In the genomic region with DNA sequence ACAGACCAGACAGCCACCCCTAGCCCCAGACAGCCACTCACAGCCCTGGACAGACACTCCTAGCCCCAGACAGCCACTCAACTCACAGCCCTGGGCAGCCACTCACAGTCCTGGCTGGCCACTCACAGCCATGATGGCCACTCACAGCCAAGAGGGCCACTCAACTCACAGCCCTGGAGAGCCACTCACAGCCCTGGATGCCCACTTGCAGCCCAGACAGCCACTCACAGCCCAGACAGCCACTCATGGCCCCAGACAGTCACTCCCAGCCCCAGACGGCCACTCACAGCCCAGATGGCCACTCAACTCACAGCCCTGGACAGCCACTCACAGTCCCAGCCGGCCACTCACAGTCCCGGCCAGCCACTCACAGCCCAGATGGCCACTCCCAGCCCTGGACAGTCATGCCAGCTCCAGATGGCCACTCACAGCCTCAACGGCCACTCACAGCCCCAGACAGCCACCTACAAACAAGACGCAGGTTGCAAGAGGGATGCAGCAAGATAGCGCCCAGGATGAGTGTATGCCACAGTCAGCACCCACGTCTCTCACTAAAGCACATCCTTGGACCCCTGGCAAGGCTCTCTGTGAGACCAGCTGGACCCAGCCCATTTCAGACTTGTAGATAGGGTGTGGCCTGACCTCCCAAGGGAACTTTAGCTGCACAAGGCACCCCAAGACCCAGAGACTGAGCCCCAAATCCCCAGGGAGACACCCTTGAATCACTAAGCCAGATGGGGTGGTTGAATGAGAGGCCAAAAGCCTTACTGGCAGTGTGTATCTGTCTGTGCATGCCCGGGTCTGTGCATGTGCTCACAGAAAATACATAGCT, we compare ENCODE assay signal across 11 cellular contexts. TPM values are rescaled to one million over a fixed set of nuclear protein-coding genes. Genes with fewer than 3 reads are reported as not detected.
DNase-seq lines count a peak whose midpoint lies in the region; ATAC-seq, FAIRE-seq and TF ChIP-seq lines count a peak whose summit lies in the region.
"Had no signal": no experiment of that assay in that cellular context is flagged by ENCODE, and none has a peak within 500 bp of the region (broad histone marks: within the 10 kb centered on the region; RNA-seq: fewer than 3 reads in every experiment).

No MANE protein-coding gene starts in this region.

- H3K4me1 Mint-ChIP-seq in activated T-cell treated with anti-CD3 and anti-CD28 coated beads, Interleukin-2, amount 50 U/mL, for 24 hours (ENCODE audit: low read depth): peaks cover 18% of the 10 kb centered on the region
- peaks cover 21% of the 10 kb centered on the region for H3K4me1 Mint-ChIP-seq in activated T-cell treated with anti-CD3 and anti-CD28 coated beads, Interleukin-2, amount 50 U/mL, for 72 hours (ENCODE audit: low read depth)

- no peak for TF ChIP-seq POLR2A in suprapubic skin (IDR thresholded peaks at IDR 0.05)

- H3K36me3 Mint-ChIP-seq in activated T-cell treated with anti-CD3 and anti-CD28 coated beads, Interleukin-2, amount 50 U/mL, for 24 hours (ENCODE audit: low read depth): no peaks in the 10 kb centered on the region
- no peaks in the 10 kb centered on the region for H3K36me3 Mint-ChIP-seq in activated T-cell treated with anti-CD3 and anti-CD28 coated beads, Interleukin-2, amount 50 U/mL, for 72 hours (ENCODE audit: insufficient read depth in 2 of 2)

- no peak for FAIRE-seq in small intestine (lab: Jason Lieb, UNC)

- H3K9me3 ChIP-seq in right cardiac atrium (ENCODE audit: control insufficient read depth, low read length) (no peaks in the 10 kb centered on the region), suprapubic skin (no peaks in the 10 kb centered on the region), small intestine (ENCODE audit: control insufficient read depth, low read depth) (no peaks in the 10 kb centered on the region)

- no peak overlapping the region for H3K4me3 ChIP-seq in right cardiac atrium (ENCODE audit: low read length)
- H3K4me3 ChIP-seq in suprapubic skin: no peak overlapping the region
- no peak overlapping the region for H3K4me3 ChIP-seq in small intestine (ENCODE audit: low read depth in 1 of 2, low read length in 2 of 2)
- H3K4me3 ChIP-seq: BLaER1 treated with 17β-estradiol and CSF1 and Interleukin-3, amounts not matched to agents 10 nM and 100 nM had no signal

- no peaks in the 10 kb centered on the region for H3K27me3 ChIP-seq in right cardiac atrium (ENCODE audit: control insufficient read depth, insufficient read depth)
- H3K27me3 ChIP-seq in suprapubic skin: no peaks in the 10 kb centered on the region
- H3K27me3 ChIP-seq in small intestine (ENCODE audit: control insufficient read depth in 2 of 2, insufficient read depth in 2 of 2, low read length in 2 of 2): no peaks in the 10 kb centered on the region
- H3K27me3 ChIP-seq: BLaER1 treated with 17β-estradiol and CSF1 and Interleukin-3, amounts not matched to agents 10 nM and 100 nM had no signal

- no peak for TF ChIP-seq EP300 in suprapubic skin (IDR thresholded peaks at IDR 0.05)

- no peak for TF ChIP-seq CTCF in suprapubic skin (IDR thresholded peaks at IDR 0.05)

- no peak for ATAC-seq in activated T-cell treated with anti-CD3 and anti-CD28 coated beads, Interleukin-2, amount 50 U/mL, for 72 hours (replicated peaks in 1 of 2)
- ATAC-seq in right cardiac atrium (no peak), GM19035 (IDR thresholded peaks at IDR 0.05; ENCODE audit: unreplicated experiment) (no peak)

- intact Hi-C loops in right cardiac atrium (cut with DNase I): no loop called here

- WGBS in right cardiac atrium: 73% methylated on average over 8 of the region's 8 CpGs
- WGBS in suprapubic skin: 70% methylated on average over 8 of the region's 8 CpGs
- 80 to 86% (median 83%) methylated on average over 8 of the region's 8 CpGs for WGBS in small intestine, 3 donors

- H3K27ac Mint-ChIP-seq in activated T-cell treated with anti-CD3 and anti-CD28 coated beads, Interleukin-2, amount 50 U/mL, for 24 hours: no peak overlapping the region
- no peak overlapping the region for H3K27ac Mint-ChIP-seq in activated T-cell treated with anti-CD3 and anti-CD28 coated beads, Interleukin-2, amount 50 U/mL, for 72 hours

- H3K4me1 ChIP-seq in right cardiac atrium (ENCODE audit: control insufficient read depth, insufficient read depth, low read length) (no peaks in the 10 kb centered on the region), suprapubic skin (peaks cover 31% of the 10 kb centered on the region), small intestine (ENCODE audit: control insufficient read depth in 2 of 2, insufficient read depth in 1 of 2, low read depth in 1 of 2, low read length in 1 of 2) (peaks cover 12 to 18% of the 10 kb centered on the region in 2 donors)

- no peak overlapping the region for H3K27ac ChIP-seq in right cardiac atrium (ENCODE audit: low read length)
- no peak overlapping the region for H3K27ac ChIP-seq in suprapubic skin
- no peak overlapping the region for H3K27ac ChIP-seq in small intestine (ENCODE audit: low read depth in 1 of 2, low read length in 1 of 2)
- H3K27ac ChIP-seq: BLaER1 treated with 17β-estradiol and CSF1 and Interleukin-3, amounts not matched to agents 10 nM and 100 nM had no signal

- H3K36me3 ChIP-seq in suprapubic skin (no peaks in the 10 kb centered on the region), small intestine (ENCODE audit: control insufficient read depth in 2 of 2, insufficient read depth in 2 of 2, low read length in 2 of 2) (no peaks in the 10 kb centered on the region)
- H3K36me3 ChIP-seq: BLaER1 treated with 17β-estradiol and CSF1 and Interleukin-3, amounts not matched to agents 10 nM and 100 nM had no signal

- no peak overlapping the region for H3K4me3 Mint-ChIP-seq in activated T-cell treated with anti-CD3 and anti-CD28 coated beads, Interleukin-2, amount 50 U/mL, for 24 hours
- no peak overlapping the region for H3K4me3 Mint-ChIP-seq in activated T-cell treated with anti-CD3 and anti-CD28 coated beads, Interleukin-2, amount 50 U/mL, for 72 hours

- peaks cover 4% of the 10 kb centered on the region for H3K27me3 Mint-ChIP-seq in activated T-cell treated with anti-CD3 and anti-CD28 coated beads, Interleukin-2, amount 50 U/mL, for 24 hours
- no peaks in the 10 kb centered on the region for H3K27me3 Mint-ChIP-seq in activated T-cell treated with anti-CD3 and anti-CD28 coated beads, Interleukin-2, amount 50 U/mL, for 72 hours (ENCODE audit: low read depth)

- no peaks in the 10 kb centered on the region for H3K9me3 Mint-ChIP-seq in activated T-cell treated with anti-CD3 and anti-CD28 coated beads, Interleukin-2, amount 50 U/mL, for 24 hours
- no peaks in the 10 kb centered on the region for H3K9me3 Mint-ChIP-seq in activated T-cell treated with anti-CD3 and anti-CD28 coated beads, Interleukin-2, amount 50 U/mL, for 72 hours

- DNase-seq in activated T-cell treated with anti-CD3 and anti-CD28 coated beads, Interleukin-2, amount 50 U/mL, for 24 hours: peak; percentile 30
- no peak for DNase-seq in activated T-cell treated with anti-CD3 and anti-CD28 coated beads, Interleukin-2, amount 50 U/mL, for 72 hours
- DNase-seq in SK-N-DZ (ENCODE audit: low spot score): peak; percentile 22
- peak; percentile 73 to 79 (median 76) for DNase-seq in right cardiac atrium
- peak; percentile 70 to 79 for DNase-seq in suprapubic skin (ENCODE audit: low spot score in 2 of 2)
- no peak for DNase-seq in small intestine
- DNase-seq in T-helper 9 cell: no peak
- DNase-seq: KG1 had no signal

RNA-seq across cellular contexts. Expression of a gene that starts 22.5 kb away (rescaled TPM):
- total RNA-seq in activated T-cell treated with anti-CD3 and anti-CD28 coated beads, Interleukin-2, amount 50 U/mL, for 72 hours: under 1 TPM in 1 of 2 donors, not detected in 1; 0.24 TPM
- 5.9 and 8.4 TPM in 2 replicates for polyA plus RNA-seq in SK-N-DZ (2014; cell fraction: cytosol; rRNA removed)
- 38.4 and 47.7 TPM in 2 replicates for polyA plus RNA-seq in SK-N-DZ (2014; cell fraction: nucleus; rRNA removed)
- total RNA-seq in right cardiac atrium (10 to 100 TPM; 17.0 to 49.2 (median 24.1) TPM), suprapubic skin (10 to 100 TPM in 3 of 4 donors, 1 to 10 TPM in 1; 9.3 to 35.2 (median 19.4) TPM)
- polyA plus RNA-seq in right cardiac atrium (6.6 TPM), small intestine (10 to 100 TPM in 1 of 3 donors, 1 to 10 TPM in 2; 2.2 to 18.8 (median 5.3) TPM)
- total RNA-seq: epithelial cell of proximal tubule had no signal

Comparison
In these comparisons a context has a peak if more than half of its experiments do, and no peak if none do; other contexts are left out.
1. DNase-seq: peak in activated T-cell treated with anti-CD3 and anti-CD28 coated beads, Interleukin-2, amount 50 U/mL, for 24 hours (single experiment), SK-N-DZ (single experiment), right cardiac atrium (3 of 3) and suprapubic skin (2 of 2); none in activated T-cell treated with anti-CD3 and anti-CD28 coated beads, Interleukin-2, amount 50 U/mL, for 72 hours (0 of 2), small intestine (single experiment) and T-helper 9 cell (single experiment).
2. RNA of a gene that starts 22.5 kb away (total RNA-seq): 17.0 to 49.2 TPM in right cardiac atrium and 9.3 to 35.2 TPM in suprapubic skin; 0.24 TPM in activated T-cell treated with anti-CD3 and anti-CD28 coated beads, Interleukin-2, amount 50 U/mL, for 72 hours; every median in the first group is over 4 times any median in the second.